1 cellular context compared by ENCODE assay signal in genomic region chr20:48656661-48657211, GRCh38.
TF ChIP-seq lines count a peak whose summit lies in the region.

No MANE protein-coding gene starts in this region.

TF ChIP-seq in GM23338, 12 proteins besides CTCF, POLR2A, EP300 and RAD21 (continued from another document):
- TF ChIP-seq, protein P1, sequence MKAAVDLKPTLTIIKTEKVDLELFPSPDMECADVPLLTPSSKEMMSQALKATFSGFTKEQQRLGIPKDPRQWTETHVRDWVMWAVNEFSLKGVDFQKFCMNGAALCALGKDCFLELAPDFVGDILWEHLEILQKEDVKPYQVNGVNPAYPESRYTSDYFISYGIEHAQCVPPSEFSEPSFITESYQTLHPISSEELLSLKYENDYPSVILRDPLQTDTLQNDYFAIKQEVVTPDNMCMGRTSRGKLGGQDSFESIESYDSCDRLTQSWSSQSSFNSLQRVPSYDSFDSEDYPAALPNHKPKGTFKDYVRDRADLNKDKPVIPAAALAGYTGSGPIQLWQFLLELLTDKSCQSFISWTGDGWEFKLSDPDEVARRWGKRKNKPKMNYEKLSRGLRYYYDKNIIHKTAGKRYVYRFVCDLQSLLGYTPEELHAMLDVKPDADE (IDR thresholded peaks at IDR 0.05), result no peak
